In the genomic region with DNA sequence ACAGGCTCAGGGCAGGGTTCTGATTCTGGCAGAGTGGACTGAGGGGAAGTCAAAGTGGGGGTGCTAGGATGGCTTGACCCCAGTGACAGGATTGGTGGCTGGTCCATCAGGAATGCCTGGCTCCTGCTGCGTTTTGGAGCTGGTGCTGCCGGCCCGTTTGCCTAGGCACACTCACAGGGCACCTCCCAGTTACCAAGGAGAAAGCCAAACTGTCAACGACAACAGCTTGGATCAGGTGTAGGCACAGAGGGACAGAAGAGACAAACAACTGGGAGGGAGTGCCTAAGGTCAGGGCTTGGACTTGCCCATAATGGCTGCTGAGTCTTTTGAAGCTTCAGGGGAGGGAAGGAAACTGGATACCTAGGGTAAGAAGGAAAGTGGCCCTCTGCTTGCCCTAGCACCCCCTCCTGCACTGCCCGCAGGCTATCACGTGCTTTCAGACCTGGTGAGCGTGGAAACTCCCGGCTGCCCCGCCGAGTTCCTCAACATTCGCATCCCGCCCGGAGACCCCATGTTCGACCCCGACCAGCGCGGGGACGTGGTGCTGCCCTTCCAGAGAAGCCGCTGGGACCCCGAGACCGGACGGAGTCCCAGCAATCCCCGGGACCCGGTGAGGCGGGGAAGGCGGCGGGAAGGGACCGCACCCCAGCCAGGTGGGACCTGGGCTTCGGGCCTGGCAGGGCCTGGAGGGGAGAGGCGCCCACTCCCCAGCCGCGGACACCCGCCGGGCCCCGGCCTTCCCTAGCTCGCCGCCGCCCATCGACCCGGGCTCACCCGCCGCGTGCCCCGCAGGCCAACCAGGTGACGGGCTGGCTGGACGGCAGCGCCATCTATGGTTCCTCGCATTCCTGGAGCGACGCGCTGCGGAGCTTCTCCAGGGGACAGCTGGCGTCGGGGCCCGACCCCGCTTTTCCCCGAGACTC, we compare ENCODE assay signal across 11 cellular contexts. TPM values are rescaled to one million over a fixed set of nuclear protein-coding genes. Genes with fewer than 3 reads are reported as not detected.
DNase-seq lines count a peak whose midpoint lies in the region; ATAC-seq and TF ChIP-seq lines count a peak whose summit lies in the region.
"Had no signal": no experiment of that assay in that cellular context is flagged by ENCODE, and none has a peak within 500 bp of the region (broad histone marks: within the 10 kb centered on the region; RNA-seq: fewer than 3 reads in every experiment).

No MANE protein-coding gene starts in this region.

- H3K27me3 ChIP-seq in suprapubic skin, result peaks cover 18% of the 10 kb centered on the region

- TF ChIP-seq POLR2A in suprapubic skin (IDR thresholded peaks at IDR 0.05), result no peak

- H3K36me3 Mint-ChIP-seq in activated naive CD8-positive, alpha-beta T cell treated with anti-CD3 and anti-CD28 coated beads, Interleukin-2, amount 50 U/mL, for 24 hours (ENCODE audit: low read depth), result no peaks in the 10 kb centered on the region

- peak overlapping the region; percentile 26 for H3K4me3 ChIP-seq in suprapubic skin

- no peaks in the 10 kb centered on the region for H3K9me3 ChIP-seq in suprapubic skin
- H3K9me3 ChIP-seq: neutrophil had no signal

- H3K27ac ChIP-seq in suprapubic skin, result no peak overlapping the region
- H3K27ac ChIP-seq: neutrophil had no signal

- TF ChIP-seq CTCF in suprapubic skin (IDR thresholded peaks at IDR 0.05), result no peak

- H3K4me3 Mint-ChIP-seq in activated naive CD8-positive, alpha-beta T cell treated with anti-CD3 and anti-CD28 coated beads, Interleukin-2, amount 50 U/mL, for 24 hours, result peak overlapping the region; percentile 29

- peaks cover 33% of the 10 kb centered on the region for H3K4me1 ChIP-seq in suprapubic skin

- 28% methylated on average over 27 of the region's 57 CpGs for WGBS in suprapubic skin

- H3K9me3 Mint-ChIP-seq in activated naive CD8-positive, alpha-beta T cell treated with anti-CD3 and anti-CD28 coated beads, Interleukin-2, amount 50 U/mL, for 24 hours, result no peaks in the 10 kb centered on the region

- peak; percentile 35 for ATAC-seq in activated naive CD8-positive, alpha-beta T cell treated with anti-CD3 and anti-CD28 coated beads, Interleukin-2, amount 50 U/mL, for 24 hours
- ATAC-seq in left lobe of liver, result peak; percentile 82
- no peak for ATAC-seq in GM21515 (IDR thresholded peaks at IDR 0.05; ENCODE audit: unreplicated experiment)

- no peak for TF ChIP-seq EP300 in suprapubic skin (IDR thresholded peaks at IDR 0.05)

- peaks cover 8% of the 10 kb centered on the region for H3K4me1 Mint-ChIP-seq in activated naive CD8-positive, alpha-beta T cell treated with anti-CD3 and anti-CD28 coated beads, Interleukin-2, amount 50 U/mL, for 24 hours

- peaks cover 20% of the 10 kb centered on the region for H3K36me3 ChIP-seq in suprapubic skin
- H3K36me3 ChIP-seq: neutrophil had no signal

- peak overlapping the region; percentile 34 for H3K27ac Mint-ChIP-seq in activated naive CD8-positive, alpha-beta T cell treated with anti-CD3 and anti-CD28 coated beads, Interleukin-2, amount 50 U/mL, for 24 hours

- DNase-seq in activated effector memory CD4-positive, alpha-beta T cell treated with anti-CD3 and anti-CD28 coated beads, Interleukin-2, amount 50 U/mL, for 16 hours, result peak; percentile 70
- DNase-seq in activated effector memory CD4-positive, alpha-beta T cell treated with Interleukin-2 at 50 U/mL for 16 hours, result no peak
- DNase-seq in activated naive CD8-positive, alpha-beta T cell treated with anti-CD3 and anti-CD28 coated beads, Interleukin-2, amount 50 U/mL, for 24 hours, result no peak
- DNase-seq in left lobe of liver (ENCODE audit: low spot score), result no peak
- DNase-seq in suprapubic skin (ENCODE audit: low spot score in 2 of 2), result no peak
- no peak for DNase-seq in EL
- no peak for DNase-seq in NAMALWA (ENCODE audit: low spot score)
- DNase-seq: NCI-H82 had no signal

- peaks cover 42% of the 10 kb centered on the region for H3K27me3 Mint-ChIP-seq in activated naive CD8-positive, alpha-beta T cell treated with anti-CD3 and anti-CD28 coated beads, Interleukin-2, amount 50 U/mL, for 24 hours

RNA-seq across cellular contexts. Expression of a gene that starts 5.1 kb away (rescaled TPM):
- 0.45 TPM for total RNA-seq in left lobe of liver
- total RNA-seq in suprapubic skin, result 100 to 1,000 TPM in 3 of 4 donors, 10 to 100 TPM in 1; 87.2 to 246 (median 165) TPM

RNA-seq across cellular contexts. Expression of a gene that starts 5.3 kb away (rescaled TPM):
- total RNA-seq in left lobe of liver, result not detected
- total RNA-seq in suprapubic skin, result 100 to 1,000 TPM in 1 of 4 donors, 10 to 100 TPM in 3; 65.6 to 178 (median 89.6) TPM
- total RNA-seq: activated CD8-positive, alpha-beta memory T cell treated with anti-CD3 and anti-CD28 coated beads for 36 hours had no signal

RNA-seq across cellular contexts. Expression of a gene that starts 20.8 kb away (rescaled TPM):
- total RNA-seq in left lobe of liver (not detected), suprapubic skin (not detected)
- total RNA-seq: activated CD8-positive, alpha-beta memory T cell treated with anti-CD3 and anti-CD28 coated beads for 36 hours had no signal

RNA-seq across cellular contexts. Expression of a gene that starts 21.0 kb away (rescaled TPM):
- total RNA-seq in left lobe of liver, result 0.10 TPM
- total RNA-seq in suprapubic skin, result 10 to 100 TPM in 2 of 4 donors, 1 to 10 TPM in 2; 2.3 to 32.6 (median 6.9) TPM

RNA-seq across cellular contexts. Expression of a gene that starts 52.8 kb away (rescaled TPM):
- total RNA-seq in left lobe of liver (18.4 TPM), suprapubic skin (10 to 100 TPM in 2 of 4 donors, 1 to 10 TPM in 2; 5.4 to 11.9 (median 8.6) TPM)

Comparison
In these comparisons a context has a peak if more than half of its experiments do, and no peak if none do; other contexts are left out.
1. RNA of a gene that starts 5.1 kb away (total RNA-seq): 87.2 to 246 TPM in suprapubic skin; 0.45 TPM in left lobe of liver (single experiment); every median in the first group is over 10 times any median in the second.
2. RNA of a gene that starts 5.3 kb away (total RNA-seq): 65.6 to 178 TPM in suprapubic skin; not detected in left lobe of liver (single experiment); every median in the first group is over 10 times any median in the second.